1 cellular context compared by ENCODE assay signal in the genomic region with DNA sequence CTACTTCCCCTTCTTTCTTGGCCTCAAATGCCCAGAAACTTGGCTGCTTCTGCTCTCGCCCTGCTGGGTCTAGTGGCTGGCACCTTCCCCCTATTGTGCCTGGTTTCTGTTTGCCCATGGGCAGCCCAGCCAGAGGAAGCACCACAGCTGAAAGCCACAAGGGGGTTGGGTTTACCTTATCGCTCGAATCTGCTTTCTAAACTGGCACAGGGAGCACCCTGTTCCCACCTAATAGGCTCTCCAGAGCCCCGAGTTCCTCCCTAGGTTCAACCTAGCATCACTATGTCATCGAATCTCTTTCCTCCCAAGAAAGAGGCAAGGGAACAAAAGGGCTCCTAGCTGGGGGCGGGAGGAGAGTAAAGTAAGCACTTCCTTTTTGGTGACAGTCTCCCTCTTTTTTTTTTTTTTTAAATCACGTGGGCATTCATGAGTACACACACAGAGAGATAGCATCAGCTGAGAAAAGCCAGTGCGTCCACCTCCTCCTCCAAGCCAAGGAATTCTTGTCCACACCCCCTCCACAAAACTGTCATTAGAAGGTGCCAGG.
TF ChIP-seq lines count a peak whose summit lies in the region.

No MANE protein-coding gene starts in this region.

TF ChIP-seq in A549, 52 proteins besides CTCF, POLR2A, EP300 and RAD21 (continued from another document):
- TF ChIP-seq, protein P1, sequence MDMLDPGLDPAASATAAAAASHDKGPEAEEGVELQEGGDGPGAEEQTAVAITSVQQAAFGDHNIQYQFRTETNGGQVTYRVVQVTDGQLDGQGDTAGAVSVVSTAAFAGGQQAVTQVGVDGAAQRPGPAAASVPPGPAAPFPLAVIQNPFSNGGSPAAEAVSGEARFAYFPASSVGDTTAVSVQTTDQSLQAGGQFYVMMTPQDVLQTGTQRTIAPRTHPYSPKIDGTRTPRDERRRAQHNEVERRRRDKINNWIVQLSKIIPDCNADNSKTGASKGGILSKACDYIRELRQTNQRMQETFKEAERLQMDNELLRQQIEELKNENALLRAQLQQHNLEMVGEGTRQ (IDR thresholded peaks at IDR 0.05), result peak; percentile 77
- TF ChIP-seq, protein P2, sequence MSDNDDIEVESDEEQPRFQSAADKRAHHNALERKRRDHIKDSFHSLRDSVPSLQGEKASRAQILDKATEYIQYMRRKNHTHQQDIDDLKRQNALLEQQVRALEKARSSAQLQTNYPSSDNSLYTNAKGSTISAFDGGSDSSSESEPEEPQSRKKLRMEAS (IDR thresholded peaks at IDR 0.05), result 0 out of 2 replicates have a peak, but pooled peaks have one; percentile 25
- TF ChIP-seq RCOR1 (IDR thresholded peaks at IDR 0.05; ENCODE audit: low read depth, low read length) (no peak), GATA3 (IDR thresholded peaks at IDR 0.05; ENCODE audit: borderline replicate concordance) (peak; percentile 72; the same call in 1 of the 2 replicates)
